ENCODE assay signal across 1 cellular context in the genomic region with DNA sequence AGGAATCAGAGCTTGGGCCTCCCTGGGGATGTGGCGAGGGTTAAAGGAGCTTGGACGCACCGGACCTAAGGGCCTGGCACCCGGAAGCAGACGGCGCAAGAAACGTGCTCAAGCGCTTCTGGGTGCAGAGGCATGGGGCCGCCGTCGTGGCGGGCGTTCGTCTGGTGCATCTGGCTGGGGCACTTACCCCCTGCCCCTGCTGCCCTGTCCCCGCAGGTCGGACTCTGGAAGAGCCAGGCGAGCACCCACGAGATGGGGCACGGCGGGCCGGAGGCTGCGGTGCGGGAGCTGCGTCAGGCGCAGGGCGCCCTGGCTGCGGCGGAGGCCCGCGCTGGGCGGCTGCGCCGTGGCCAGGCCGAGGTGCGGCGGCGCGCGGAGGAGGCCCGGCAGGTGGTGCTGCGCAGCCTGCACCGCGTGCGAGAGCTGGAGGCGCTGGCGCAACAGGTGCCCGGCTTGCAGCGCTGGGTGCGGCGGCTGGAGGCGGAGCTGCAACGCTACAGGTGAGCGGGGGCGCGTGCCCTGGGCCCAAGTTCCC.
TF ChIP-seq lines count a peak whose summit lies in the region.

No MANE protein-coding gene starts in this region.

TF ChIP-seq in HepG2, 621 proteins besides CTCF, POLR2A, EP300 and RAD21 (continued from another document and continues in another):
- TF ChIP-seq, protein P1, sequence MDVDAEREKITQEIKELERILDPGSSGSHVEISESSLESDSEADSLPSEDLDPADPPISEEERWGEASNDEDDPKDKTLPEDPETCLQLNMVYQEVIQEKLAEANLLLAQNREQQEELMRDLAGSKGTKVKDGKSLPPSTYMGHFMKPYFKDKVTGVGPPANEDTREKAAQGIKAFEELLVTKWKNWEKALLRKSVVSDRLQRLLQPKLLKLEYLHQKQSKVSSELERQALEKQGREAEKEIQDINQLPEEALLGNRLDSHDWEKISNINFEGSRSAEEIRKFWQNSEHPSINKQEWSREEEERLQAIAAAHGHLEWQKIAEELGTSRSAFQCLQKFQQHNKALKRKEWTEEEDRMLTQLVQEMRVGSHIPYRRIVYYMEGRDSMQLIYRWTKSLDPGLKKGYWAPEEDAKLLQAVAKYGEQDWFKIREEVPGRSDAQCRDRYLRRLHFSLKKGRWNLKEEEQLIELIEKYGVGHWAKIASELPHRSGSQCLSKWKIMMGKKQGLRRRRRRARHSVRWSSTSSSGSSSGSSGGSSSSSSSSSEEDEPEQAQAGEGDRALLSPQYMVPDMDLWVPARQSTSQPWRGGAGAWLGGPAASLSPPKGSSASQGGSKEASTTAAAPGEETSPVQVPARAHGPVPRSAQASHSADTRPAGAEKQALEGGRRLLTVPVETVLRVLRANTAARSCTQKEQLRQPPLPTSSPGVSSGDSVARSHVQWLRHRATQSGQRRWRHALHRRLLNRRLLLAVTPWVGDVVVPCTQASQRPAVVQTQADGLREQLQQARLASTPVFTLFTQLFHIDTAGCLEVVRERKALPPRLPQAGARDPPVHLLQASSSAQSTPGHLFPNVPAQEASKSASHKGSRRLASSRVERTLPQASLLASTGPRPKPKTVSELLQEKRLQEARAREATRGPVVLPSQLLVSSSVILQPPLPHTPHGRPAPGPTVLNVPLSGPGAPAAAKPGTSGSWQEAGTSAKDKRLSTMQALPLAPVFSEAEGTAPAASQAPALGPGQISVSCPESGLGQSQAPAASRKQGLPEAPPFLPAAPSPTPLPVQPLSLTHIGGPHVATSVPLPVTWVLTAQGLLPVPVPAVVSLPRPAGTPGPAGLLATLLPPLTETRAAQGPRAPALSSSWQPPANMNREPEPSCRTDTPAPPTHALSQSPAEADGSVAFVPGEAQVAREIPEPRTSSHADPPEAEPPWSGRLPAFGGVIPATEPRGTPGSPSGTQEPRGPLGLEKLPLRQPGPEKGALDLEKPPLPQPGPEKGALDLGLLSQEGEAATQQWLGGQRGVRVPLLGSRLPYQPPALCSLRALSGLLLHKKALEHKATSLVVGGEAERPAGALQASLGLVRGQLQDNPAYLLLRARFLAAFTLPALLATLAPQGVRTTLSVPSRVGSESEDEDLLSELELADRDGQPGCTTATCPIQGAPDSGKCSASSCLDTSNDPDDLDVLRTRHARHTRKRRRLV (CRISPR knock-in tag; IDR thresholded peaks at IDR 0.05) = no peak
- TF ChIP-seq FOXK1 (CRISPR knock-in tag; IDR thresholded peaks at IDR 0.05; ENCODE audit: borderline replicate concordance, low read depth) (no peak), SALL2 (CRISPR knock-in tag; IDR thresholded peaks at IDR 0.05) (peak; percentile 71; the same call in 1 of the 2 replicates), CBFB (CRISPR knock-in tag; IDR thresholded peaks at IDR 0.05) (no peak), ISL2 (CRISPR knock-in tag; IDR thresholded peaks at IDR 0.05) (no peak), HOXA3 (CRISPR knock-in tag; IDR thresholded peaks at IDR 0.05) (peak; percentile 56), PHF5A (CRISPR knock-in tag; IDR thresholded peaks at IDR 0.05; ENCODE audit: low read depth, unreplicated experiment) (no peak), GTF3A (CRISPR knock-in tag; conservative IDR thresholded peaks at IDR 0.05) (no peak), ZNF562 (CRISPR knock-in tag; IDR thresholded peaks at IDR 0.05; ENCODE audit: borderline replicate concordance) (no peak), ARNTL (CRISPR knock-in tag; IDR thresholded peaks at IDR 0.05) (no peak), SETDB1 (CRISPR knock-in tag; IDR thresholded peaks at IDR 0.05; ENCODE audit: borderline replicate concordance) (no peak), SMAD9 (CRISPR knock-in tag; IDR thresholded peaks at IDR 0.05) (no peak), ISX (CRISPR knock-in tag; conservative IDR thresholded peaks at IDR 0.05) (no peak), MAFF (IDR thresholded peaks at IDR 0.05; ENCODE audit: low read depth, low read length) (no peak), SUZ12 (IDR thresholded peaks at IDR 0.05; ENCODE audit: low read depth, low read length) (no peak), MEIS1 (CRISPR knock-in tag; IDR thresholded peaks at IDR 0.05; ENCODE audit: borderline replicate concordance) (no peak)
- TF ChIP-seq, protein P2, sequence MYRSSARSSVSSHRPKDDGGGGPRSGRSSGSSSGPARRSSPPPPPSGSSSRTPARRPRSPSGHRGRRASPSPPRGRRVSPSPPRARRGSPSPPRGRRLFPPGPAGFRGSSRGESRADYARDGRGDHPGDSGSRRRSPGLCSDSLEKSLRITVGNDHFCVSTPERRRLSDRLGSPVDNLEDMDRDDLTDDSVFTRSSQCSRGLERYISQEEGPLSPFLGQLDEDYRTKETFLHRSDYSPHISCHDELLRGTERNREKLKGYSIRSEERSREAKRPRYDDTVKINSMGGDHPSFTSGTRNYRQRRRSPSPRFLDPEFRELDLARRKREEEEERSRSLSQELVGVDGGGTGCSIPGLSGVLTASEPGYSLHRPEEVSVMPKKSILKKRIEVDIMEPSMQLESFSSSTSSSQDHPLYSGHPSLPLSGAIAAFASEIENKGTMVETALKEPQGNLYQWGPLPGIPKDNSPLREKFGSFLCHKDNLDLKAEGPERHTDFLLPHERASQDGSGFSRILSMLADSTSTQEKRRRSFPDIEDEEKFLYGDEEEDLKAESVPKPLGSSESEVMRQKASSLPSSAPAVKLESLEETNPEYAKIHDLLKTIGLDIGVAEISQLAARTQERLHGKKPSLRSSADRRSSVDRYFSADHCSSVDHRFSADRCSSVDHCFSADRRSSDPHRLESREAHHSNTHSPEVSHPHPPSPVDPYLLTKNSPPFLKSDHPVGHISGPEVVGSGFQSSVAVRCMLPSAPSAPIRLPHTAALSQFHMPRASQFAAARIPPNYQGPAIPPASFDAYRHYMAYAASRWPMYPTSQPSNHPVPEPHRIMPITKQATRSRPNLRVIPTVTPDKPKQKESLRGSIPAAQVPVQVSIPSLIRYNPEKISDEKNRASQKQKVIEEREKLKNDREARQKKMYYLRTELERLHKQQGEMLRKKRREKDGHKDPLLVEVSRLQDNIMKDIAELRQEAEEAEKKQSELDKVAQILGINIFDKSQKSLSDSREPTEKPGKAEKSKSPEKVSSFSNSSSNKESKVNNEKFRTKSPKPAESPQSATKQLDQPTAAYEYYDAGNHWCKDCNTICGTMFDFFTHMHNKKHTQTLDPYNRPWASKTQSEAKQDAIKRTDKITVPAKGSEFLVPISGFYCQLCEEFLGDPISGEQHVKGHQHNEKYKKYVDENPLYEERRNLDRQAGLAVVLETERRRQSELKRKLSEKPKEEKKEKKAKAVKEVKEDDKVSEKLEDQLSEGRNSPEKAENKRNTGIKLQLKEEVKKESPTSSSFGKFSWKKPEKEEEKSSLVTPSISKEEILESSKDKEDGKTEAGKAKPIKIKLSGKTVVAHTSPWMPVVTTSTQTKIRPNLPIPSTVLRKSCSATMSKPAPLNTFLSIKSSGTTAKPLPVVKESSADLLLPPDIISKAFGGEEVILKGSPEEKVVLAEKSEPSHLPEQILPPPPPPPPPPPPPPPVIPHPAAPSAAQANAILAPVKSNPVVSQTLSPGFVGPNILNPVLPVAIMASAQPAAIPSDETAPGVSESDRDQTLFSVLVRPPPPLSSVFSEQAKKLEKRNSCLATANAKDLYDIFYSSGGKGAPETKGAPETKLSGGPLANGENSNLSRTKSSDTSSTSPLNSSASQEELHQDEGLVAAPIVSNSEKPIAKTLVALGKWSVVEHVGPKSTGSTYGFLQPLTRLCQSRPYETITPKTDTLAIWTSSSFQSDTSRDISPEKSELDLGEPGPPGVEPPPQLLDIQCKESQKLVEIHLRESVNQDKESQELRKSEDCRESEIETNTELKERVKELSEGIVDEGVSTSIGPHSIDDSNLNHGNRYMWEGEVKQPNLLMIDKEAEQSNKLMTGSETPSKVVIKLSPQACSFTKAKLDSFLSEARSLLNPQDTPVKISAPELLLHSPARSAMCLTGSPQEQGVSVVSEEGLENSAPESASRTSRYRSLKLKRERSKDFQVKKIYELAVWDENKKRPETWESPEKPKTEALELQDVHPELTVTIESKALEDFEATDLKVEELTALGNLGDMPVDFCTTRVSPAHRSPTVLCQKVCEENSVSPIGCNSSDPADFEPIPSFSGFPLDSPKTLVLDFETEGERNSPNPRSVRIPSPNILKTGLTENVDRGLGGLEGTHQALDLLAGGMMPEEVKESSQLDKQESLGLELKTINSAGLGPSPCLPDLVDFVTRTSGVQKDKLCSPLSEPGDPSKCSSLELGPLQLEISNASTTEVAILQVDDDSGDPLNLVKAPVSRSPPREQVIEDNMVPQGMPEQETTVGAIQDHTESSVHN (CRISPR knock-in tag; IDR thresholded peaks at IDR 0.05) = no peak
- TF ChIP-seq, protein P3, sequence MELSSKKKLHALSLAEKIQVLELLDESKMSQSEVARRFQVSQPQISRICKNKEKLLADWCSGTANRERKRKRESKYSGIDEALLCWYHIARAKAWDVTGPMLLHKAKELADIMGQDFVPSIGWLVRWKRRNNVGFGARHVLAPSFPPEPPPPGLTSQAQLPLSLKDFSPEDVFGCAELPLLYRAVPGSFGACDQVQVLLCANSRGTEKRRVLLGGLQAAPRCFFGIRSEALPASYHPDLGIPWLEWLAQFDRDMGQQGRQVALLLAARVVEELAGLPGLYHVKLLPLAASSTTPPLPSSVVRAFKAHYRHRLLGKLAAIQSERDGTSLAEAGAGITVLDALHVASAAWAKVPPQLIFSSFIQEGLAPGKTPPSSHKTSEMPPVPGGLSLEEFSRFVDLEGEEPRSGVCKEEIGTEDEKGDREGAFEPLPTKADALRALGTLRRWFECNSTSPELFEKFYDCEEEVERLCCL (CRISPR knock-in tag; IDR thresholded peaks at IDR 0.05; ENCODE audit: borderline replicate concordance) = no peak
- TF ChIP-seq, protein P4, sequence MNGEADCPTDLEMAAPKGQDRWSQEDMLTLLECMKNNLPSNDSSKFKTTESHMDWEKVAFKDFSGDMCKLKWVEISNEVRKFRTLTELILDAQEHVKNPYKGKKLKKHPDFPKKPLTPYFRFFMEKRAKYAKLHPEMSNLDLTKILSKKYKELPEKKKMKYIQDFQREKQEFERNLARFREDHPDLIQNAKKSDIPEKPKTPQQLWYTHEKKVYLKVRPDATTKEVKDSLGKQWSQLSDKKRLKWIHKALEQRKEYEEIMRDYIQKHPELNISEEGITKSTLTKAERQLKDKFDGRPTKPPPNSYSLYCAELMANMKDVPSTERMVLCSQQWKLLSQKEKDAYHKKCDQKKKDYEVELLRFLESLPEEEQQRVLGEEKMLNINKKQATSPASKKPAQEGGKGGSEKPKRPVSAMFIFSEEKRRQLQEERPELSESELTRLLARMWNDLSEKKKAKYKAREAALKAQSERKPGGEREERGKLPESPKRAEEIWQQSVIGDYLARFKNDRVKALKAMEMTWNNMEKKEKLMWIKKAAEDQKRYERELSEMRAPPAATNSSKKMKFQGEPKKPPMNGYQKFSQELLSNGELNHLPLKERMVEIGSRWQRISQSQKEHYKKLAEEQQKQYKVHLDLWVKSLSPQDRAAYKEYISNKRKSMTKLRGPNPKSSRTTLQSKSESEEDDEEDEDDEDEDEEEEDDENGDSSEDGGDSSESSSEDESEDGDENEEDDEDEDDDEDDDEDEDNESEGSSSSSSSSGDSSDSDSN (CRISPR knock-in tag; IDR thresholded peaks at IDR 0.05) = peak; percentile 64; the same call in 1 of the 2 replicates
- TF ChIP-seq, protein P5, sequence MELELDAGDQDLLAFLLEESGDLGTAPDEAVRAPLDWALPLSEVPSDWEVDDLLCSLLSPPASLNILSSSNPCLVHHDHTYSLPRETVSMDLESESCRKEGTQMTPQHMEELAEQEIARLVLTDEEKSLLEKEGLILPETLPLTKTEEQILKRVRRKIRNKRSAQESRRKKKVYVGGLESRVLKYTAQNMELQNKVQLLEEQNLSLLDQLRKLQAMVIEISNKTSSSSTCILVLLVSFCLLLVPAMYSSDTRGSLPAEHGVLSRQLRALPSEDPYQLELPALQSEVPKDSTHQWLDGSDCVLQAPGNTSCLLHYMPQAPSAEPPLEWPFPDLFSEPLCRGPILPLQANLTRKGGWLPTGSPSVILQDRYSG (CRISPR knock-in tag; IDR thresholded peaks at IDR 0.05) = no peak
- TF ChIP-seq, protein P6, sequence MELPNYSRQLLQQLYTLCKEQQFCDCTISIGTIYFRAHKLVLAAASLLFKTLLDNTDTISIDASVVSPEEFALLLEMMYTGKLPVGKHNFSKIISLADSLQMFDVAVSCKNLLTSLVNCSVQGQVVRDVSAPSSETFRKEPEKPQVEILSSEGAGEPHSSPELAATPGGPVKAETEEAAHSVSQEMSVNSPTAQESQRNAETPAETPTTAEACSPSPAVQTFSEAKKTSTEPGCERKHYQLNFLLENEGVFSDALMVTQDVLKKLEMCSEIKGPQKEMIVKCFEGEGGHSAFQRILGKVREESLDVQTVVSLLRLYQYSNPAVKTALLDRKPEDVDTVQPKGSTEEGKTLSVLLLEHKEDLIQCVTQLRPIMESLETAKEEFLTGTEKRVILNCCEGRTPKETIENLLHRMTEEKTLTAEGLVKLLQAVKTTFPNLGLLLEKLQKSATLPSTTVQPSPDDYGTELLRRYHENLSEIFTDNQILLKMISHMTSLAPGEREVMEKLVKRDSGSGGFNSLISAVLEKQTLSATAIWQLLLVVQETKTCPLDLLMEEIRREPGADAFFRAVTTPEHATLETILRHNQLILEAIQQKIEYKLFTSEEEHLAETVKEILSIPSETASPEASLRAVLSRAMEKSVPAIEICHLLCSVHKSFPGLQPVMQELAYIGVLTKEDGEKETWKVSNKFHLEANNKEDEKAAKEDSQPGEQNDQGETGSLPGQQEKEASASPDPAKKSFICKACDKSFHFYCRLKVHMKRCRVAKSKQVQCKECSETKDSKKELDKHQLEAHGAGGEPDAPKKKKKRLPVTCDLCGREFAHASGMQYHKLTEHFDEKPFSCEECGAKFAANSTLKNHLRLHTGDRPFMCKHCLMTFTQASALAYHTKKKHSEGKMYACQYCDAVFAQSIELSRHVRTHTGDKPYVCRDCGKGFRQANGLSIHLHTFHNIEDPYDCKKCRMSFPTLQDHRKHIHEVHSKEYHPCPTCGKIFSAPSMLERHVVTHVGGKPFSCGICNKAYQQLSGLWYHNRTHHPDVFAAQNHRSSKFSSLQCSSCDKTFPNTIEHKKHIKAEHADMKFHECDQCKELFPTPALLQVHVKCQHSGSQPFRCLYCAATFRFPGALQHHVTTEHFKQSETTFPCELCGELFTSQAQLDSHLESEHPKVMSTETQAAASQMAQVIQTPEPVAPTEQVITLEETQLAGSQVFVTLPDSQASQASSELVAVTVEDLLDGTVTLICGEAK (IDR thresholded peaks at IDR 0.05) = no peak
- TF ChIP-seq, protein P6 (CRISPR knock-in tag; IDR thresholded peaks at IDR 0.05) = no peak
